1 cellular context compared by ENCODE assay signal in genomic region chr5:55307383-55308253, GRCh38.
TF ChIP-seq lines count a peak whose summit lies in the region.

A gene with protein sequence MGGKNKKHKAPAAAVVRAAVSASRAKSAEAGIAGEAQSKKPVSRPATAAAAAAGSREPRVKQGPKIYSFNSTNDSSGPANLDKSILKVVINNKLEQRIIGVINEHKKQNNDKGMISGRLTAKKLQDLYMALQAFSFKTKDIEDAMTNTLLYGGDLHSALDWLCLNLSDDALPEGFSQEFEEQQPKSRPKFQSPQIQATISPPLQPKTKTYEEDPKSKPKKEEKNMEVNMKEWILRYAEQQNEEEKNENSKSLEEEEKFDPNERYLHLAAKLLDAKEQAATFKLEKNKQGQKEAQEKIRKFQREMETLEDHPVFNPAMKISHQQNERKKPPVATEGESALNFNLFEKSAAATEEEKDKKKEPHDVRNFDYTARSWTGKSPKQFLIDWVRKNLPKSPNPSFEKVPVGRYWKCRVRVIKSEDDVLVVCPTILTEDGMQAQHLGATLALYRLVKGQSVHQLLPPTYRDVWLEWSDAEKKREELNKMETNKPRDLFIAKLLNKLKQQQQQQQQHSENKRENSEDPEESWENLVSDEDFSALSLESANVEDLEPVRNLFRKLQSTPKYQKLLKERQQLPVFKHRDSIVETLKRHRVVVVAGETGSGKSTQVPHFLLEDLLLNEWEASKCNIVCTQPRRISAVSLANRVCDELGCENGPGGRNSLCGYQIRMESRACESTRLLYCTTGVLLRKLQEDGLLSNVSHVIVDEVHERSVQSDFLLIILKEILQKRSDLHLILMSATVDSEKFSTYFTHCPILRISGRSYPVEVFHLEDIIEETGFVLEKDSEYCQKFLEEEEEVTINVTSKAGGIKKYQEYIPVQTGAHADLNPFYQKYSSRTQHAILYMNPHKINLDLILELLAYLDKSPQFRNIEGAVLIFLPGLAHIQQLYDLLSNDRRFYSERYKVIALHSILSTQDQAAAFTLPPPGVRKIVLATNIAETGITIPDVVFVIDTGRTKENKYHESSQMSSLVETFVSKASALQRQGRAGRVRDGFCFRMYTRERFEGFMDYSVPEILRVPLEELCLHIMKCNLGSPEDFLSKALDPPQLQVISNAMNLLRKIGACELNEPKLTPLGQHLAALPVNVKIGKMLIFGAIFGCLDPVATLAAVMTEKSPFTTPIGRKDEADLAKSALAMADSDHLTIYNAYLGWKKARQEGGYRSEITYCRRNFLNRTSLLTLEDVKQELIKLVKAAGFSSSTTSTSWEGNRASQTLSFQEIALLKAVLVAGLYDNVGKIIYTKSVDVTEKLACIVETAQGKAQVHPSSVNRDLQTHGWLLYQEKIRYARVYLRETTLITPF (N-terminal part only) (minus strand): TSS chr5:55307694. CDS start chr5:55307573, 121 bp downstream.
TSS of gene MTREX (plus strand) at chr5:55307989. CDS start at chr5:55308014, 25 bp downstream.

TF ChIP-seq in SK-N-SH, 30 proteins besides CTCF, POLR2A, EP300 and RAD21 (continued from another document):
- TF ChIP-seq IRF3 (IDR thresholded peaks at IDR 0.05; ENCODE audit: low read depth, low read length) (no peak; the same call in 1 of the 2 replicates), GATA2 (CRISPR knock-in tag; IDR thresholded peaks at IDR 0.05) (no peak), GABPA (IDR thresholded peaks at IDR 0.05; ENCODE audit: low read depth) (peak; percentile 30), RXRA (IDR thresholded peaks at IDR 0.05; ENCODE audit: borderline replicate concordance, low read depth) (no peak), EZH2phosphoT487 (IDR thresholded peaks at IDR 0.05; ENCODE audit: borderline replicate concordance, low read depth) (no peak), POLR2AphosphoS5 (IDR thresholded peaks at IDR 0.05; ENCODE audit: low read depth, low read length) (peak; percentile 81), ELF1 (IDR thresholded peaks at IDR 0.05) (peak; percentile 55; the same call in 1 of the 2 replicates), JUND (IDR thresholded peaks at IDR 0.05) (peak; percentile 5; the same call in 1 of the 2 replicates), USF2 (IDR thresholded peaks at IDR 0.05; ENCODE audit: borderline replicate concordance, low read depth, low read length) (no peak), FOSL2 (IDR thresholded peaks at IDR 0.05; ENCODE audit: borderline replicate concordance, low read depth) (no peak), REST (IDR thresholded peaks at IDR 0.05; ENCODE audit: low read depth, low read length) (no peak), NFIC (IDR thresholded peaks at IDR 0.05; ENCODE audit: borderline replicate concordance) (no peak), TAF1 (IDR thresholded peaks at IDR 0.05; ENCODE audit: borderline replicate concordance, low read depth, low read length) (peak; percentile 95), FOXM1 (IDR thresholded peaks at IDR 0.05; ENCODE audit: low read depth) (0 out of 2 replicates have a peak, but pooled peaks have one; percentile 34), YY1 (IDR thresholded peaks at IDR 0.05; ENCODE audit: low read depth) (peak; percentile 93), MAX (IDR thresholded peaks at IDR 0.05; ENCODE audit: low read depth) (peak; percentile 87)
- TF ChIP-seq, protein P1, sequence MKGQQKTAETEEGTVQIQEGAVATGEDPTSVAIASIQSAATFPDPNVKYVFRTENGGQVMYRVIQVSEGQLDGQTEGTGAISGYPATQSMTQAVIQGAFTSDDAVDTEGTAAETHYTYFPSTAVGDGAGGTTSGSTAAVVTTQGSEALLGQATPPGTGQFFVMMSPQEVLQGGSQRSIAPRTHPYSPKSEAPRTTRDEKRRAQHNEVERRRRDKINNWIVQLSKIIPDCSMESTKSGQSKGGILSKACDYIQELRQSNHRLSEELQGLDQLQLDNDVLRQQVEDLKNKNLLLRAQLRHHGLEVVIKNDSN (IDR thresholded peaks at IDR 0.05; ENCODE audit: borderline replicate concordance, low read depth): 0 out of 2 replicates have a peak, but pooled peaks have one; percentile 10
